In genomic region chr6:123784330-123784729, GRCh38 we compare ENCODE assay signal across 1 cellular context.
A peak's percentile ranks its signal among the peaks of the same experiment; 100 is the strongest.
TF ChIP-seq lines count a peak whose summit lies in the region.

No MANE protein-coding gene starts in this region.

TF ChIP-seq in HepG2, 621 proteins besides CTCF, POLR2A, EP300 and RAD21 (continued from another document):
- TF ChIP-seq ZBTB4 (CRISPR knock-in tag; IDR thresholded peaks at IDR 0.05; ENCODE audit: borderline replicate concordance) (no peak), JDP2 (CRISPR knock-in tag; IDR thresholded peaks at IDR 0.05; ENCODE audit: borderline replicate concordance) (no peak), MAFF (IDR thresholded peaks at IDR 0.05; ENCODE audit: low read depth, low read length) (peak; percentile 75), U2AF2 (IDR thresholded peaks at IDR 0.05; ENCODE audit: low read depth, low read length) (no peak)
